Comparison of ENCODE assay signal across 17 cellular contexts in the genomic region with DNA sequence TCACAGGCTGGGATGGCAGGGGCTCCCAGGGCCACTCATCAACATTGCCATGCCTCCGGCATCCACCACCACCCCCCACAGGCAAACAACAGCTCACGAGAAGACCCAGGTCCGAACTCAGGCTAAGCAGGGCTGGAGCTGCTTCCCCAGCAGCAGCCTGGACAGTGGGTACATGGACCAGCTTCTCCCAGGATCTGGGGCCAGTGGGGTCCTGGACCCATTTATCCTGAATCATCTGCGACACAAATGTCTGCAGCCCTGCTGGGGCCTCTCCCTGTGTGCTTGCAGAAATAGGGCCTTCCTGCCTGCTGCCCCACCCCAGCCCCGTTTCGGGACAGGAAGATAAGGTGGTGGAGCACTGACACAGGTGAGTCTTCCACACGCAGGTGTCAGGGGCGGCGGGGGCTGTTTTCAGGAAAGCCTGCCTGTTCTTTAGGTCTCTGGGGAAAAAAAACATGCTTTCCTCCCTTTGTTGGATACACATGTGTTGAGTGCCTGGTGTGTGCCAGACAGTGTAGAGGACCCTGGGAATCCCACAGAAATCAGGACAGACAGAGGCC. TPM values are rescaled to one million over a fixed set of nuclear protein-coding genes. Genes with fewer than 3 reads are reported as not detected.
DNase-seq lines count a peak whose midpoint lies in the region; ATAC-seq, FAIRE-seq and TF ChIP-seq lines count a peak whose summit lies in the region.
"Had no signal": no experiment of that assay in that cellular context is flagged by ENCODE, and none has a peak within 500 bp of the region (broad histone marks: within the 10 kb centered on the region; RNA-seq: fewer than 3 reads in every experiment).

No MANE protein-coding gene starts in this region.

- intact Hi-C loops in HepG2 (cut with micrococcal nuclease; ENCODE audit: unreplicated experiment): no loop called here
- intact Hi-C loops in ovary (cut with DNase I): loop anchor here (5.0 to 10.0 kb wide), 6 partner anchors 54 to 476 kb away; partner anchors contain the start of gene COL6A3 (in 2 of the 4)

- H3K79me2 ChIP-seq in HepG2 (ENCODE audit: insufficient read depth, low read length): no peaks in the 10 kb centered on the region

- H3K4me2 ChIP-seq in HepG2 (ENCODE audit: low read depth, low read length): no peak overlapping the region

- H3K9me3 ChIP-seq in HepG2 (ENCODE audit: low read length) (no peaks in the 10 kb centered on the region), ovary (no peaks in the 10 kb centered on the region)

- POLR2A ChIA-PET in RWPE1 (lab: Yijun Ruan, JAX; ENCODE audit: low non-redundant PET): no interaction called here
- POLR2A ChIA-PET in HepG2 (lab: Yijun Ruan, JAX): interaction anchor here (1.7 kb wide), 1 partner anchor 95 kb away, joined by 4 read pairs; no protein-coding TSS in a partner anchor

- CTCF ChIA-PET in RWPE1 (lab: Yijun Ruan, JAX): interaction anchor here (0.6 to 6.4 kb wide), 12 partner anchors 11 to 485 kb away, joined by 3 to 112 read pairs (median 6); partner anchors contain the start of gene COPS8
- CTCF ChIA-PET in HepG2 (lab: Yijun Ruan, JAX; ENCODE audit: low intra/inter-chr PET ratio, low total read pairs): interaction anchor here (1.0 to 4.9 kb wide), 3 partner anchors 59 to 417 kb away, joined by 3 to 109 read pairs (median 31); no protein-coding TSS in a partner anchor

- no peak overlapping the region for H2AFZ ChIP-seq in HepG2 (ENCODE audit: low read length)

- H3K36me3 ChIP-seq in HepG2 (replicated peaks in 1 of 2; ENCODE audit: control insufficient read depth in 1 of 2, insufficient read depth in 2 of 2, low read length in 2 of 2) (no peaks in the 10 kb centered on the region), ovary (no peaks in the 10 kb centered on the region)

- H3K27me3 ChIP-seq in HepG2 (ENCODE audit: control insufficient read depth in 1 of 2, insufficient read depth in 2 of 2, low read length in 2 of 2) (peaks cover 0 to 13% of the 10 kb centered on the region in 2 experiments; a peak in 3 of 5 replicates), ovary (no peaks in the 10 kb centered on the region)
- H3K27me3 ChIP-seq: BLaER1 treated with 17β-estradiol and CSF1 and Interleukin-3, amounts not matched to agents 10 nM and 100 nM had no signal

- H3K27ac ChIP-seq in RWPE1 (peak overlapping the region; percentile 96; the same call in 1 of the 2 replicates), HepG2 (ENCODE audit: extremely low read length, insufficient read depth, low read length) (no peak overlapping the region), ovary (no peak overlapping the region)
- H3K27ac ChIP-seq: BLaER1 treated with 17β-estradiol and CSF1 and Interleukin-3, amounts not matched to agents 10 nM and 100 nM; GM23248 had no signal

- H3K9ac ChIP-seq in HepG2 (ENCODE audit: insufficient read depth, low read depth, low read length): no peak overlapping the region
- H3K9ac ChIP-seq: BLaER1 treated with 17β-estradiol and CSF1 and Interleukin-3, amounts not matched to agents 10 nM and 100 nM; GM23248 had no signal

- peaks cover 19% of the 10 kb centered on the region for H3K4me1 ChIP-seq in HepG2 (ENCODE audit: insufficient read depth, low read length)
- peaks cover 2% of the 10 kb centered on the region for H3K4me1 ChIP-seq in ovary (ENCODE audit: insufficient read depth)

- BruUV-seq in HepG2 (replicated peaks; lab: Mats Ljungman, UMichigan): no TSS peak

- TF ChIP-seq CTCF in RWPE1 (conservative IDR thresholded peaks at IDR 0.05; ENCODE audit: low read depth): no peak
- TF ChIP-seq CTCF in HepG2 (CRISPR knock-in tag; IDR thresholded peaks at IDR 0.05): no peak
- TF ChIP-seq CTCF in ovary (IDR thresholded peaks at IDR 0.05): no peak

- in situ Hi-C loops in HepG2 (cut with HindIII; ENCODE audit: extremely low pct_ligation_motif_present, low pct_unique_long_range_greater_than_20kb): loop anchor here (5.0 kb wide), 2 partner anchors 59 to 414 kb away; no protein-coding TSS in a partner anchor

- DNase-seq in RWPE1 (ENCODE audit: low spot score) (no peak), HepG2 (ENCODE audit: low spot score) (no peak), ovary (peak in 3 of 5 donors; percentile 16 to 36 (median 21)), pons (ENCODE audit: low spot score) (no peak)
- DNase-seq: ACHN; CD4-positive, CD25-positive, alpha-beta regulatory T cell; DMS53; GF-D8; GM23248 had no signal

- no peak for TF ChIP-seq EP300 in HepG2 (IDR thresholded peaks at IDR 0.05; ENCODE audit: low read depth in 2 of 2, low read length in 2 of 2)
- no peak for TF ChIP-seq EP300 in HepG2 (CRISPR knock-in tag; IDR thresholded peaks at IDR 0.05; ENCODE audit: borderline replicate concordance)
- TF ChIP-seq EP300 in ovary (IDR thresholded peaks at IDR 0.05): no peak

- no peaks in the 10 kb centered on the region for H4K20me1 ChIP-seq in HepG2 (ENCODE audit: insufficient read depth, low read length)

- FAIRE-seq in HepG2 (lab: Jason Lieb, UNC): no peak
- FAIRE-seq: GM19239, H54 had no signal

- H3K4me3 ChIP-seq in HepG2 (replicated peaks in 1 of 3; ENCODE audit: insufficient read depth in 1 of 3, low read depth in 2 of 3, low read length in 3 of 3) (no peak overlapping the region), ovary (no peak overlapping the region)
- H3K4me3 ChIP-seq: BLaER1 treated with 17β-estradiol and CSF1 and Interleukin-3, amounts not matched to agents 10 nM and 100 nM; GM23248 had no signal

- ATAC-seq in HepG2 (no peak), GM21576 (IDR thresholded peaks at IDR 0.05; ENCODE audit: unreplicated experiment) (no peak), GM21717 (IDR thresholded peaks at IDR 0.05; ENCODE audit: unreplicated experiment) (no peak), HG03571 (IDR thresholded peaks at IDR 0.05; ENCODE audit: unreplicated experiment) (no peak)

- no peak for TF ChIP-seq POLR2A in HepG2 (IDR thresholded peaks at IDR 0.05; ENCODE audit: insufficient read depth in 1 of 2, low read depth in 2 of 2, low read length in 2 of 2)
- TF ChIP-seq POLR2A in ovary (IDR thresholded peaks at IDR 0.05): no peak

- WGBS in HepG2 (ENCODE audit: low lambda C conversion rate): 44% methylated on average over 8 of the region's 9 CpGs
- 82 to 91% (median 90%) methylated on average over 9 of the region's 9 CpGs for WGBS in ovary, 3 donors

- no peak for TF ChIP-seq RAD21 in HepG2 (CRISPR knock-in tag; IDR thresholded peaks at IDR 0.05)

RNA-seq across cellular contexts. Expression of gene PRLH, which starts 4.5 kb away (rescaled TPM):
- not detected in 2 replicates for total RNA-seq in HepG2 (2016; rRNA removed; fragmentation: Illumina TruSeq; extraction: Trizol)
- total RNA-seq in HepG2 (2016; cell fraction: cytosol; rRNA removed; fragmentation: Illumina TruSeq; extraction: Trizol; ENCODE audit: low read depth): not detected in 2 replicates
- not detected in 2 replicates for total RNA-seq in HepG2 (2016; cell fraction: insoluble cytoplasmic fraction; rRNA removed; fragmentation: Illumina TruSeq; extraction: Trizol)
- not detected in 2 replicates for total RNA-seq in HepG2 (2016; cell fraction: membrane; rRNA removed; fragmentation: Illumina TruSeq; extraction: Trizol)
- not detected in 2 replicates for total RNA-seq in HepG2 (2016; cell fraction: nucleus; rRNA removed; fragmentation: Illumina TruSeq; extraction: Trizol)
- polyA plus RNA-seq in HepG2 (2011; rRNA removed): not detected in 2 replicates
- not detected in 2 replicates for polyA plus RNA-seq in HepG2 (2011; cell fraction: cytosol; rRNA removed)
- not detected in 2 replicates for polyA plus RNA-seq in HepG2 (2011; cell fraction: nucleus; rRNA removed)
- polyA plus RNA-seq in HepG2 (2012): not detected in 2 replicates
- not detected in 2 replicates for polyA plus RNA-seq in HepG2 (2016; cell fraction: cytosol; fragmentation: Illumina TruSeq; extraction: Trizol; ENCODE audit: low read depth)
- not detected in 2 replicates for polyA plus RNA-seq in HepG2 (2016; cell fraction: insoluble cytoplasmic fraction; fragmentation: Illumina TruSeq; extraction: Trizol; ENCODE audit: low read depth)
- polyA plus RNA-seq in HepG2 (2016; cell fraction: membrane; fragmentation: Illumina TruSeq; extraction: Trizol; ENCODE audit: low read depth): not detected in 2 replicates
- not detected in 2 replicates for polyA plus RNA-seq in HepG2 (2016; cell fraction: nucleus; fragmentation: Illumina TruSeq; extraction: Trizol; ENCODE audit: insufficient read depth, low read depth)
- not detected in 2 replicates for polyA minus RNA-seq in HepG2 (2011; rRNA and poly(A)+ RNA removed; ENCODE audit: low replicate concordance)
- polyA minus RNA-seq in HepG2 (2011; cell fraction: cytosol; rRNA and poly(A)+ RNA removed): not detected in 2 replicates
- not detected in 2 replicates for polyA minus RNA-seq in HepG2 (2011; cell fraction: nucleus; rRNA and poly(A)+ RNA removed)
- not detected for total RNA-seq in ovary
- not detected for polyA plus RNA-seq in ovary
- total RNA-seq: A172; CD4-positive, CD25-positive, alpha-beta regulatory T cell; GM23248 had no signal
- polyA plus RNA-seq: CD4-positive, CD25-positive, alpha-beta regulatory T cell; GM23248; IgD-negative memory B cell had no signal

RNA-seq across cellular contexts. Expression of gene RAB17, which starts 19.7 kb away (rescaled TPM):
- total RNA-seq in HepG2 (2016; rRNA removed; fragmentation: Illumina TruSeq; extraction: Trizol) (68.0 and 70.0 TPM in 2 replicates), ovary (10 to 100 TPM in 1 of 7 donors, 1 to 10 TPM in 5, under 1 TPM in 1; 0.76 to 19.3 (median 4.6) TPM)
- 21.0 and 21.9 TPM in 2 replicates for total RNA-seq in HepG2 (2016; cell fraction: cytosol; rRNA removed; fragmentation: Illumina TruSeq; extraction: Trizol; ENCODE audit: low read depth)
- 67.8 and 73.3 TPM in 2 replicates for total RNA-seq in HepG2 (2016; cell fraction: insoluble cytoplasmic fraction; rRNA removed; fragmentation: Illumina TruSeq; extraction: Trizol)
- total RNA-seq in HepG2 (2016; cell fraction: membrane; rRNA removed; fragmentation: Illumina TruSeq; extraction: Trizol): 42.7 and 50.7 TPM in 2 replicates
- 51.2 and 64.7 TPM in 2 replicates for total RNA-seq in HepG2 (2016; cell fraction: nucleus; rRNA removed; fragmentation: Illumina TruSeq; extraction: Trizol)
- polyA plus RNA-seq in HepG2 (2011; rRNA removed) (124 and 141 TPM in 2 replicates), ovary (under 1 TPM; 0.38 to 0.86 TPM)
- 66.2 and 82.5 TPM in 2 replicates for polyA plus RNA-seq in HepG2 (2011; cell fraction: cytosol; rRNA removed)
- 477 and 514 TPM in 2 replicates for polyA plus RNA-seq in HepG2 (2011; cell fraction: nucleus; rRNA removed)
- polyA plus RNA-seq in HepG2 (2012): 189 and 204 TPM in 2 replicates
- 14.6 and 16.8 TPM in 2 replicates for polyA plus RNA-seq in HepG2 (2016; cell fraction: cytosol; fragmentation: Illumina TruSeq; extraction: Trizol; ENCODE audit: low read depth)
- polyA plus RNA-seq in HepG2 (2016; cell fraction: insoluble cytoplasmic fraction; fragmentation: Illumina TruSeq; extraction: Trizol; ENCODE audit: low read depth): 53.0 and 54.7 TPM in 2 replicates
- polyA plus RNA-seq in HepG2 (2016; cell fraction: membrane; fragmentation: Illumina TruSeq; extraction: Trizol; ENCODE audit: low read depth): 27.1 and 29.9 TPM in 2 replicates
- polyA plus RNA-seq in HepG2 (2016; cell fraction: nucleus; fragmentation: Illumina TruSeq; extraction: Trizol; ENCODE audit: insufficient read depth, low read depth): 145 and 160 TPM in 2 replicates
- polyA minus RNA-seq in HepG2 (2011; rRNA and poly(A)+ RNA removed; ENCODE audit: low replicate concordance): 4.6 and 63.9 TPM in 2 replicates
- polyA minus RNA-seq in HepG2 (2011; cell fraction: cytosol; rRNA and poly(A)+ RNA removed): 23.6 and 25.7 TPM in 2 replicates
- polyA minus RNA-seq in HepG2 (2011; cell fraction: nucleus; rRNA and poly(A)+ RNA removed): 126 and 135 TPM in 2 replicates
- total RNA-seq: CD4-positive, CD25-positive, alpha-beta regulatory T cell had no signal
- polyA plus RNA-seq: CD4-positive, CD25-positive, alpha-beta regulatory T cell; GM23248; IgD-negative memory B cell had no signal

RNA-seq across cellular contexts. Expression of gene LRRFIP1, which starts 56.5 kb away (rescaled TPM):
- 15.9 and 22.0 TPM in 2 replicates for total RNA-seq in HepG2 (2016; rRNA removed; fragmentation: Illumina TruSeq; extraction: Trizol)
- total RNA-seq in HepG2 (2016; cell fraction: cytosol; rRNA removed; fragmentation: Illumina TruSeq; extraction: Trizol; ENCODE audit: low read depth): 11.0 and 11.2 TPM in 2 replicates
- 15.6 and 24.6 TPM in 2 replicates for total RNA-seq in HepG2 (2016; cell fraction: insoluble cytoplasmic fraction; rRNA removed; fragmentation: Illumina TruSeq; extraction: Trizol)
- total RNA-seq in HepG2 (2016; cell fraction: membrane; rRNA removed; fragmentation: Illumina TruSeq; extraction: Trizol): 18.1 and 18.4 TPM in 2 replicates
- total RNA-seq in HepG2 (2016; cell fraction: nucleus; rRNA removed; fragmentation: Illumina TruSeq; extraction: Trizol): 31.0 and 33.7 TPM in 2 replicates
- polyA plus RNA-seq in HepG2 (2011; rRNA removed): 31.2 and 40.5 TPM in 2 replicates
- 19.8 and 25.0 TPM in 2 replicates for polyA plus RNA-seq in HepG2 (2011; cell fraction: cytosol; rRNA removed)
- polyA plus RNA-seq in HepG2 (2011; cell fraction: nucleus; rRNA removed): 43.1 TPM in 2 replicates
- polyA plus RNA-seq in HepG2 (2012): 48.6 and 68.2 TPM in 2 replicates
- polyA plus RNA-seq in HepG2 (2016; cell fraction: cytosol; fragmentation: Illumina TruSeq; extraction: Trizol; ENCODE audit: low read depth): 5.6 and 6.5 TPM in 2 replicates
- 43.3 and 43.5 TPM in 2 replicates for polyA plus RNA-seq in HepG2 (2016; cell fraction: insoluble cytoplasmic fraction; fragmentation: Illumina TruSeq; extraction: Trizol; ENCODE audit: low read depth)
- polyA plus RNA-seq in HepG2 (2016; cell fraction: membrane; fragmentation: Illumina TruSeq; extraction: Trizol; ENCODE audit: low read depth): 10.6 and 13.6 TPM in 2 replicates
- 55.6 and 61.1 TPM in 2 replicates for polyA plus RNA-seq in HepG2 (2016; cell fraction: nucleus; fragmentation: Illumina TruSeq; extraction: Trizol; ENCODE audit: insufficient read depth, low read depth)
- polyA minus RNA-seq in HepG2 (2011; rRNA and poly(A)+ RNA removed; ENCODE audit: low replicate concordance): 26.4 and 35.1 TPM in 2 replicates
- 26.2 and 26.7 TPM in 2 replicates for polyA minus RNA-seq in HepG2 (2011; cell fraction: cytosol; rRNA and poly(A)+ RNA removed)
- polyA minus RNA-seq in HepG2 (2011; cell fraction: nucleus; rRNA and poly(A)+ RNA removed): 97.5 and 100 TPM in 2 replicates
- 10 to 100 TPM; 32.4 to 71.1 (median 56.1) TPM for total RNA-seq in ovary
- polyA plus RNA-seq in ovary: 10 to 100 TPM; 27.4 to 71.1 TPM

Comparison
In these comparisons a context has a peak if more than half of its experiments do, and no peak if none do; other contexts are left out.
1. DNase-seq: peak in ovary (3 of 5); none in RWPE1 (single experiment), HepG2 (single experiment) and pons (single experiment).